1 cellular context compared by ENCODE assay signal in genomic region chr20:57592263-57593092, GRCh38.
A peak's percentile ranks its signal among the peaks of the same experiment; 100 is the strongest.
TF ChIP-seq lines count a peak whose summit lies in the region.

No MANE protein-coding gene starts in this region.

TF ChIP-seq in HepG2, 621 proteins besides CTCF, POLR2A, EP300 and RAD21 (continued from another document and continues in another):
- TF ChIP-seq, protein P1, sequence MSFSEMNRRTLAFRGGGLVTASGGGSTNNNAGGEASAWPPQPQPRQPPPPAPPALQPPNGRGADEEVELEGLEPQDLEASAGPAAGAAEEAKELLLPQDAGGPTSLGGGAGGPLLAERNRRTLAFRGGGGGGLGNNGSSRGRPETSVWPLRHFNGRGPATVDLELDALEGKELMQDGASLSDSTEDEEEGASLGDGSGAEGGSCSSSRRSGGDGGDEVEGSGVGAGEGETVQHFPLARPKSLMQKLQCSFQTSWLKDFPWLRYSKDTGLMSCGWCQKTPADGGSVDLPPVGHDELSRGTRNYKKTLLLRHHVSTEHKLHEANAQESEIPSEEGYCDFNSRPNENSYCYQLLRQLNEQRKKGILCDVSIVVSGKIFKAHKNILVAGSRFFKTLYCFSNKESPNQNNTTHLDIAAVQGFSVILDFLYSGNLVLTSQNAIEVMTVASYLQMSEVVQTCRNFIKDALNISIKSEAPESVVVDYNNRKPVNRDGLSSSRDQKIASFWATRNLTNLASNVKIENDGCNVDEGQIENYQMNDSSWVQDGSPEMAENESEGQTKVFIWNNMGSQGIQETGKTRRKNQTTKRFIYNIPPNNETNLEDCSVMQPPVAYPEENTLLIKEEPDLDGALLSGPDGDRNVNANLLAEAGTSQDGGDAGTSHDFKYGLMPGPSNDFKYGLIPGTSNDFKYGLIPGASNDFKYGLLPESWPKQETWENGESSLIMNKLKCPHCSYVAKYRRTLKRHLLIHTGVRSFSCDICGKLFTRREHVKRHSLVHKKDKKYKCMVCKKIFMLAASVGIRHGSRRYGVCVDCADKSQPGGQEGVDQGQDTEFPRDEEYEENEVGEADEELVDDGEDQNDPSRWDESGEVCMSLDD (CRISPR knock-in tag; IDR thresholded peaks at IDR 0.05; ENCODE audit: borderline replicate concordance), result 0 out of 2 replicates have a peak, but pooled peaks have one; percentile 32
- peak; percentile 26; the same call in 1 of the 2 replicates for TF ChIP-seq ZNF329 (CRISPR knock-in tag; IDR thresholded peaks at IDR 0.05; ENCODE audit: low read depth)
- TF ChIP-seq, protein P2, sequence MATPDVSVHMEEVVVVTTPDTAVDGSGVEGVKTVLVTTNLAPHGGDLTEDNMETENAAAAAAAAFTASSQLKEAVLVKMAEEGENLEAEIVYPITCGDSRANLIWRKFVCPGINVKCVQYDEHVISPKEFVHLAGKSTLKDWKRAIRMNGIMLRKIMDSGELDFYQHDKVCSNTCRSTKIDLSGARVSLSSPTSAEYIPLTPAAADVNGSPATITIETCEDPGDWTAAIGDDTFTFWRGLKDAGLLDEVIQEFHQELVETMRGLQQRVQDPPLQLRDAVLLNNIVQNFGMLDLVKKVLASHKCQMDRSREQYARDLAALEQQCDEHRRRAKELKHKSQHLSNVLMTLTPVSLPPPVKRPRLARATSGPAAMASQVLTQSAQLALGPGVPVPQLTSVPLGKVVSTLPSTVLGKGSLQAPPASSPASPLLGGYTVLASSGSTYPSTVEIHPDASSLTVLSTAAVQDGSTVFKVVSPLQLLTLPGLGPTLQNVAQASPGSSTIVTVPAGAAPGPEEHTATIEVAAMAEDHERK (CRISPR knock-in tag; IDR thresholded peaks at IDR 0.05; ENCODE audit: low read depth), result no peak
- TF ChIP-seq AHDC1 (CRISPR knock-in tag; IDR thresholded peaks at IDR 0.05; ENCODE audit: borderline replicate concordance), result no peak; the same call in 1 of the 2 replicates
- TF ChIP-seq GABPB1 (CRISPR knock-in tag; IDR thresholded peaks at IDR 0.05), result peak; percentile 7; the same call in 1 of the 2 replicates
- TF ChIP-seq ZNF792 (CRISPR knock-in tag; IDR thresholded peaks at IDR 0.05), result no peak
- TF ChIP-seq, protein P3, sequence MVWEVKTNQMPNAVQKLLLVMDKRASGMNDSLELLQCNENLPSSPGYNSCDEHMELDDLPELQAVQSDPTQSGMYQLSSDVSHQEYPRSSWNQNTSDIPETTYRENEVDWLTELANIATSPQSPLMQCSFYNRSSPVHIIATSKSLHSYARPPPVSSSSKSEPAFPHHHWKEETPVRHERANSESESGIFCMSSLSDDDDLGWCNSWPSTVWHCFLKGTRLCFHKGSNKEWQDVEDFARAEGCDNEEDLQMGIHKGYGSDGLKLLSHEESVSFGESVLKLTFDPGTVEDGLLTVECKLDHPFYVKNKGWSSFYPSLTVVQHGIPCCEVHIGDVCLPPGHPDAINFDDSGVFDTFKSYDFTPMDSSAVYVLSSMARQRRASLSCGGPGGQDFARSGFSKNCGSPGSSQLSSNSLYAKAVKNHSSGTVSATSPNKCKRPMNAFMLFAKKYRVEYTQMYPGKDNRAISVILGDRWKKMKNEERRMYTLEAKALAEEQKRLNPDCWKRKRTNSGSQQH (CRISPR knock-in tag; IDR thresholded peaks at IDR 0.05; ENCODE audit: low read depth), result no peak
- TF ChIP-seq HNRNPK (IDR thresholded peaks at IDR 0.05; ENCODE audit: low read depth, low read length, poor library complexity, severe bottlenecking), result no peak
- TF ChIP-seq, protein P4, sequence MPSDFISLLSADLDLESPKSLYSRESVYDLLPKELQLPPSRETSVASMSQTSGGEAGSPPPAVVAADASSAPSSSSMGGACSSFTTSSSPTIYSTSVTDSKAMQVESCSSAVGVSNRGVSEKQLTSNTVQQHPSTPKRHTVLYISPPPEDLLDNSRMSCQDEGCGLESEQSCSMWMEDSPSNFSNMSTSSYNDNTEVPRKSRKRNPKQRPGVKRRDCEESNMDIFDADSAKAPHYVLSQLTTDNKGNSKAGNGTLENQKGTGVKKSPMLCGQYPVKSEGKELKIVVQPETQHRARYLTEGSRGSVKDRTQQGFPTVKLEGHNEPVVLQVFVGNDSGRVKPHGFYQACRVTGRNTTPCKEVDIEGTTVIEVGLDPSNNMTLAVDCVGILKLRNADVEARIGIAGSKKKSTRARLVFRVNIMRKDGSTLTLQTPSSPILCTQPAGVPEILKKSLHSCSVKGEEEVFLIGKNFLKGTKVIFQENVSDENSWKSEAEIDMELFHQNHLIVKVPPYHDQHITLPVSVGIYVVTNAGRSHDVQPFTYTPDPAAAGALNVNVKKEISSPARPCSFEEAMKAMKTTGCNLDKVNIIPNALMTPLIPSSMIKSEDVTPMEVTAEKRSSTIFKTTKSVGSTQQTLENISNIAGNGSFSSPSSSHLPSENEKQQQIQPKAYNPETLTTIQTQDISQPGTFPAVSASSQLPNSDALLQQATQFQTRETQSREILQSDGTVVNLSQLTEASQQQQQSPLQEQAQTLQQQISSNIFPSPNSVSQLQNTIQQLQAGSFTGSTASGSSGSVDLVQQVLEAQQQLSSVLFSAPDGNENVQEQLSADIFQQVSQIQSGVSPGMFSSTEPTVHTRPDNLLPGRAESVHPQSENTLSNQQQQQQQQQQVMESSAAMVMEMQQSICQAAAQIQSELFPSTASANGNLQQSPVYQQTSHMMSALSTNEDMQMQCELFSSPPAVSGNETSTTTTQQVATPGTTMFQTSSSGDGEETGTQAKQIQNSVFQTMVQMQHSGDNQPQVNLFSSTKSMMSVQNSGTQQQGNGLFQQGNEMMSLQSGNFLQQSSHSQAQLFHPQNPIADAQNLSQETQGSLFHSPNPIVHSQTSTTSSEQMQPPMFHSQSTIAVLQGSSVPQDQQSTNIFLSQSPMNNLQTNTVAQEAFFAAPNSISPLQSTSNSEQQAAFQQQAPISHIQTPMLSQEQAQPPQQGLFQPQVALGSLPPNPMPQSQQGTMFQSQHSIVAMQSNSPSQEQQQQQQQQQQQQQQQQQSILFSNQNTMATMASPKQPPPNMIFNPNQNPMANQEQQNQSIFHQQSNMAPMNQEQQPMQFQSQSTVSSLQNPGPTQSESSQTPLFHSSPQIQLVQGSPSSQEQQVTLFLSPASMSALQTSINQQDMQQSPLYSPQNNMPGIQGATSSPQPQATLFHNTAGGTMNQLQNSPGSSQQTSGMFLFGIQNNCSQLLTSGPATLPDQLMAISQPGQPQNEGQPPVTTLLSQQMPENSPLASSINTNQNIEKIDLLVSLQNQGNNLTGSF (CRISPR knock-in tag; IDR thresholded peaks at IDR 0.05), result no peak
- no peak for TF ChIP-seq KAT7 (CRISPR knock-in tag; IDR thresholded peaks at IDR 0.05; ENCODE audit: borderline replicate concordance)
- no peak for TF ChIP-seq ZNF530 (CRISPR knock-in tag; IDR thresholded peaks at IDR 0.05; ENCODE audit: low read depth)
- TF ChIP-seq, protein P5, sequence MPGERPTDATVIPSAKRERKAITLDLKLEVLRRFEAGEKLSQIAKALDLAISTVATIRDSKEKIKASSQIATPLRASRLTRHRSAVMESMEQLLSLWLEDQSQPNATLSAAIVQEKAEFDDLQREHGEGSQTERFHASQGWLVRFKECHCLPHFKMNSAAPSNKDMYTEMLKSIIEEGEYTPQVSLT (CRISPR knock-in tag; IDR thresholded peaks at IDR 0.05; ENCODE audit: borderline replicate concordance, low read depth), result no peak
- TF ChIP-seq ZNF839 (CRISPR knock-in tag; IDR thresholded peaks at IDR 0.05; ENCODE audit: borderline replicate concordance), result no peak
- TF ChIP-seq, protein P6, sequence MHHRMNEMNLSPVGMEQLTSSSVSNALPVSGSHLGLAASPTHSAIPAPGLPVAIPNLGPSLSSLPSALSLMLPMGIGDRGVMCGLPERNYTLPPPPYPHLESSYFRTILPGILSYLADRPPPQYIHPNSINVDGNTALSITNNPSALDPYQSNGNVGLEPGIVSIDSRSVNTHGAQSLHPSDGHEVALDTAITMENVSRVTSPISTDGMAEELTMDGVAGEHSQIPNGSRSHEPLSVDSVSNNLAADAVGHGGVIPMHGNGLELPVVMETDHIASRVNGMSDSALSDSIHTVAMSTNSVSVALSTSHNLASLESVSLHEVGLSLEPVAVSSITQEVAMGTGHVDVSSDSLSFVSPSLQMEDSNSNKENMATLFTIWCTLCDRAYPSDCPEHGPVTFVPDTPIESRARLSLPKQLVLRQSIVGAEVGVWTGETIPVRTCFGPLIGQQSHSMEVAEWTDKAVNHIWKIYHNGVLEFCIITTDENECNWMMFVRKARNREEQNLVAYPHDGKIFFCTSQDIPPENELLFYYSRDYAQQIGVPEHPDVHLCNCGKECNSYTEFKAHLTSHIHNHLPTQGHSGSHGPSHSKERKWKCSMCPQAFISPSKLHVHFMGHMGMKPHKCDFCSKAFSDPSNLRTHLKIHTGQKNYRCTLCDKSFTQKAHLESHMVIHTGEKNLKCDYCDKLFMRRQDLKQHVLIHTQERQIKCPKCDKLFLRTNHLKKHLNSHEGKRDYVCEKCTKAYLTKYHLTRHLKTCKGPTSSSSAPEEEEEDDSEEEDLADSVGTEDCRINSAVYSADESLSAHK (CRISPR knock-in tag; IDR thresholded peaks at IDR 0.05; ENCODE audit: borderline replicate concordance), result no peak
- TF ChIP-seq ARID2 (CRISPR knock-in tag; IDR thresholded peaks at IDR 0.05; ENCODE audit: borderline replicate concordance), result no peak
- peak; percentile 24 for TF ChIP-seq ZNF460 (CRISPR knock-in tag; IDR thresholded peaks at IDR 0.05; ENCODE audit: borderline replicate concordance)
- TF ChIP-seq PCBP1 (IDR thresholded peaks at IDR 0.05; ENCODE audit: borderline replicate concordance, low read depth, low read length), result no peak
- peak; percentile 4 for TF ChIP-seq SRSF1 (optimal IDR thresholded peaks at IDR 0.05; ENCODE audit: low read depth, low read length)
- peak; percentile 83; the same call in 1 of the 2 replicates for TF ChIP-seq ZBTB37 (CRISPR knock-in tag; IDR thresholded peaks at IDR 0.05)
- TF ChIP-seq SP2 (CRISPR knock-in tag; IDR thresholded peaks at IDR 0.05), result 0 out of 2 replicates have a peak, but pooled peaks have one; percentile 23
- TF ChIP-seq KDM5B (CRISPR knock-in tag; IDR thresholded peaks at IDR 0.05; ENCODE audit: borderline replicate concordance), result no peak; the same call in 1 of the 2 replicates
- TF ChIP-seq, protein P7, sequence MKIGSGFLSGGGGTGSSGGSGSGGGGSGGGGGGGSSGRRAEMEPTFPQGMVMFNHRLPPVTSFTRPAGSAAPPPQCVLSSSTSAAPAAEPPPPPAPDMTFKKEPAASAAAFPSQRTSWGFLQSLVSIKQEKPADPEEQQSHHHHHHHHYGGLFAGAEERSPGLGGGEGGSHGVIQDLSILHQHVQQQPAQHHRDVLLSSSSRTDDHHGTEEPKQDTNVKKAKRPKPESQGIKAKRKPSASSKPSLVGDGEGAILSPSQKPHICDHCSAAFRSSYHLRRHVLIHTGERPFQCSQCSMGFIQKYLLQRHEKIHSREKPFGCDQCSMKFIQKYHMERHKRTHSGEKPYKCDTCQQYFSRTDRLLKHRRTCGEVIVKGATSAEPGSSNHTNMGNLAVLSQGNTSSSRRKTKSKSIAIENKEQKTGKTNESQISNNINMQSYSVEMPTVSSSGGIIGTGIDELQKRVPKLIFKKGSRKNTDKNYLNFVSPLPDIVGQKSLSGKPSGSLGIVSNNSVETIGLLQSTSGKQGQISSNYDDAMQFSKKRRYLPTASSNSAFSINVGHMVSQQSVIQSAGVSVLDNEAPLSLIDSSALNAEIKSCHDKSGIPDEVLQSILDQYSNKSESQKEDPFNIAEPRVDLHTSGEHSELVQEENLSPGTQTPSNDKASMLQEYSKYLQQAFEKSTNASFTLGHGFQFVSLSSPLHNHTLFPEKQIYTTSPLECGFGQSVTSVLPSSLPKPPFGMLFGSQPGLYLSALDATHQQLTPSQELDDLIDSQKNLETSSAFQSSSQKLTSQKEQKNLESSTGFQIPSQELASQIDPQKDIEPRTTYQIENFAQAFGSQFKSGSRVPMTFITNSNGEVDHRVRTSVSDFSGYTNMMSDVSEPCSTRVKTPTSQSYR (CRISPR knock-in tag; IDR thresholded peaks at IDR 0.05; ENCODE audit: borderline replicate concordance), result peak; percentile 55; the same call in 1 of the 2 replicates
- TF ChIP-seq BHLHE40 (IDR thresholded peaks at IDR 0.05; ENCODE audit: low read length), result no peak
- TF ChIP-seq TP53 (CRISPR knock-in tag; conservative IDR thresholded peaks at IDR 0.05), result no peak
